Comparison of ENCODE assay signal across 8 cellular contexts in genomic region chr11:29159552-29160465, GRCh38.
DNase-seq lines count a peak whose midpoint lies in the region; ATAC-seq and TF ChIP-seq lines count a peak whose summit lies in the region.

No MANE protein-coding gene starts in this region.

- H3K4me2 ChIP-seq in OCI-LY1 (ENCODE audit: low read length) (no peak overlapping the region), osteoblast (ENCODE audit: insufficient read depth, low read length) (no peak overlapping the region)

- H4K20me1 ChIP-seq in OCI-LY1 (ENCODE audit: insufficient read depth, low read length) (no peaks in the 10 kb centered on the region), osteoblast (ENCODE audit: insufficient read depth, low read length) (no peaks in the 10 kb centered on the region)

- H3F3A ChIP-seq in OCI-LY1 (ENCODE audit: insufficient read depth, low read length) = no peaks in the 10 kb centered on the region

- 64 to 90% methylated on average over 2 to 6 of the region's 6 CpGs for WGBS in endodermal cell (ENCODE audit: insufficient coverage in 1 of 2, insufficient read length in 1 of 2), 2 experiments

- no peaks in the 10 kb centered on the region for H3K9me3 Mint-ChIP-seq in endodermal cell
- peaks cover 6% of the 10 kb centered on the region for H3K9me3 Mint-ChIP-seq in natural killer cell treated with Interleukin-12 subunit alpha and Interleukin-12 subunit beta and Interleukin-15 and Interleukin-18, amount 100 ng/mL, for 72 hours

- H3K27ac ChIP-seq in OCI-LY1 (ENCODE audit: low read depth, low read length, poor library complexity, severe bottlenecking) = no peak overlapping the region
- no peak overlapping the region for H3K27ac ChIP-seq in endodermal cell (ENCODE audit: low read depth, low read length)
- peak overlapping the region; percentile 35 for H3K27ac ChIP-seq in osteoblast (ENCODE audit: low read depth, low read length)

- H3K36me3 Mint-ChIP-seq in endodermal cell (ENCODE audit: low read depth) = no peaks in the 10 kb centered on the region
- peaks cover 4% of the 10 kb centered on the region for H3K36me3 Mint-ChIP-seq in natural killer cell treated with Interleukin-12 subunit alpha and Interleukin-12 subunit beta and Interleukin-15 and Interleukin-18, amount 100 ng/mL, for 72 hours

- peaks cover 2% of the 10 kb centered on the region for H3K4me1 Mint-ChIP-seq in endodermal cell
- no peaks in the 10 kb centered on the region for H3K4me1 Mint-ChIP-seq in natural killer cell treated with Interleukin-12 subunit alpha and Interleukin-12 subunit beta and Interleukin-15 and Interleukin-18, amount 100 ng/mL, for 72 hours (ENCODE audit: low read depth in 2 of 2)

- TF ChIP-seq CTCF in OCI-LY1 (IDR thresholded peaks at IDR 0.05; ENCODE audit: low read length) (peak; percentile 64), endodermal cell (conservative IDR thresholded peaks at IDR 0.05) (peak; percentile 84), osteoblast (IDR thresholded peaks at IDR 0.05; ENCODE audit: extremely low read depth, low read depth, low read length) (peak; percentile 68)

- no peaks in the 10 kb centered on the region for H3K9me3 ChIP-seq in OCI-LY1 (ENCODE audit: low read length)
- H3K9me3 ChIP-seq in endodermal cell (ENCODE audit: control insufficient read depth, low read length) = no peaks in the 10 kb centered on the region
- no peaks in the 10 kb centered on the region for H3K9me3 ChIP-seq in osteoblast (ENCODE audit: low read depth, low read length)

- no peaks in the 10 kb centered on the region for H3K27me3 ChIP-seq in OCI-LY1 (ENCODE audit: insufficient read depth, low read length)
- no peaks in the 10 kb centered on the region for H3K27me3 ChIP-seq in endodermal cell (ENCODE audit: control insufficient read depth, insufficient read depth, low read length, poor library complexity, severe bottlenecking)
- no peaks in the 10 kb centered on the region for H3K27me3 ChIP-seq in osteoblast (ENCODE audit: insufficient read depth, low read length)

- H3K27ac Mint-ChIP-seq in endodermal cell = no peak overlapping the region
- no peak overlapping the region for H3K27ac Mint-ChIP-seq in natural killer cell treated with Interleukin-12 subunit alpha and Interleukin-12 subunit beta and Interleukin-15 and Interleukin-18, amount 100 ng/mL, for 72 hours

- H3K36me3 ChIP-seq in OCI-LY1 (ENCODE audit: insufficient read depth, low read length) (no peaks in the 10 kb centered on the region), endodermal cell (ENCODE audit: control insufficient read depth, insufficient read depth, low read length) (no peaks in the 10 kb centered on the region), osteoblast (ENCODE audit: insufficient read depth, low read length) (no peaks in the 10 kb centered on the region)

- peak; percentile 71 for ATAC-seq in GM19467 (IDR thresholded peaks at IDR 0.05; ENCODE audit: unreplicated experiment)
- peak; percentile 74 for ATAC-seq in HG03565 (IDR thresholded peaks at IDR 0.05; ENCODE audit: unreplicated experiment)
- no peak for ATAC-seq in natural killer cell treated with Interleukin-12 subunit alpha and Interleukin-12 subunit beta and Interleukin-15 and Interleukin-18, amount 100 ng/mL, for 72 hours

- in situ Hi-C loops in G401 (cut with HindIII; ENCODE audit: low sequenced_read_pairs) = no loop called here

- H2AFZ ChIP-seq in OCI-LY1 (ENCODE audit: low read length) = no peak overlapping the region
- H2AFZ ChIP-seq in osteoblast (ENCODE audit: low read length) = no peak overlapping the region

- H3K9ac ChIP-seq in OCI-LY1 (ENCODE audit: low read length) (no peak overlapping the region), endodermal cell (ENCODE audit: extremely low read depth, low read length, poor library complexity, severe bottlenecking) (no peak overlapping the region)

- H3K4me1 ChIP-seq in OCI-LY1 (ENCODE audit: insufficient read depth, low read length, severe bottlenecking) (no peaks in the 10 kb centered on the region), endodermal cell (ENCODE audit: control insufficient read depth, insufficient read depth, low read length) (no peaks in the 10 kb centered on the region), osteoblast (ENCODE audit: insufficient read depth, low read length) (peaks cover 9% of the 10 kb centered on the region)

- no peaks in the 10 kb centered on the region for H3K27me3 Mint-ChIP-seq in endodermal cell (ENCODE audit: insufficient read depth)
- no peaks in the 10 kb centered on the region for H3K27me3 Mint-ChIP-seq in natural killer cell treated with Interleukin-12 subunit alpha and Interleukin-12 subunit beta and Interleukin-15 and Interleukin-18, amount 100 ng/mL, for 72 hours

- DNase-seq in G401 (ENCODE audit: low spot score) = peak; percentile 25
- DNase-seq in endodermal cell = peak; percentile 84
- DNase-seq in osteoblast (ENCODE audit: insufficient read length, low spot score, missing footprints) = no peak
- no peak for DNase-seq in natural killer cell treated with Interleukin-12 subunit alpha and Interleukin-12 subunit beta and Interleukin-15 and Interleukin-18, amount 100 ng/mL, for 72 hours (ENCODE audit: low spot score)
- no peak for DNase-seq in mesenteric fat pad (ENCODE audit: low spot score)

- H3K79me2 ChIP-seq in OCI-LY1 (ENCODE audit: insufficient read depth, low read length) (no peaks in the 10 kb centered on the region), osteoblast (ENCODE audit: insufficient read depth, low read length) (no peaks in the 10 kb centered on the region)

- H3K9me2 ChIP-seq in OCI-LY1 (ENCODE audit: low read depth, low read length) = no peaks in the 10 kb centered on the region

- H3K4me3 ChIP-seq in OCI-LY1 (ENCODE audit: low read depth, low read length, poor library complexity, severe bottlenecking) (no peak overlapping the region), endodermal cell (ENCODE audit: low read length) (no peak overlapping the region), osteoblast (ENCODE audit: insufficient read depth, low read length) (no peak overlapping the region)

- H3K4me3 Mint-ChIP-seq in endodermal cell = no peak overlapping the region
- H3K4me3 Mint-ChIP-seq in natural killer cell treated with Interleukin-12 subunit alpha and Interleukin-12 subunit beta and Interleukin-15 and Interleukin-18, amount 100 ng/mL, for 72 hours = no peak overlapping the region

Comparison
In these comparisons a context has a peak if more than half of its experiments do, and no peak if none do; other contexts are left out.
1. DNase-seq: peak in G401 (single experiment) and endodermal cell (single experiment); none in osteoblast (single experiment), natural killer cell treated with Interleukin-12 subunit alpha and Interleukin-12 subunit beta and Interleukin-15 and Interleukin-18, amount 100 ng/mL, for 72 hours (single experiment) and mesenteric fat pad (single experiment).
2. ATAC-seq: peak in GM19467 (single experiment) and HG03565 (single experiment); none in natural killer cell treated with Interleukin-12 subunit alpha and Interleukin-12 subunit beta and Interleukin-15 and Interleukin-18, amount 100 ng/mL, for 72 hours (0 of 2).
3. Peak in every context shown above with its lines, with median percentiles within 50 percentile points of each other: CTCF ChIP-seq.